23 cellular contexts compared by ENCODE assay signal in genomic region chr6:99997141-99997540, GRCh38. TPM values are rescaled to one million over a fixed set of nuclear protein-coding genes. Genes with fewer than 3 reads are reported as not detected.
DNase-seq lines count a peak whose midpoint lies in the region; ATAC-seq and TF ChIP-seq lines count a peak whose summit lies in the region.
"Had no signal": no experiment of that assay in that cellular context is flagged by ENCODE, and none has a peak within 500 bp of the region (broad histone marks: within the 10 kb centered on the region; RNA-seq: fewer than 3 reads in every experiment).

No MANE protein-coding gene starts in this region.

- no peaks in the 10 kb centered on the region for H3K9me3 ChIP-seq in mammary epithelial cell (replicated peaks; ENCODE audit: insufficient read depth, low read length)
- no peaks in the 10 kb centered on the region for H3K9me3 ChIP-seq in neural progenitor cell (ENCODE audit: low read depth)
- H3K9me3 ChIP-seq: BE2C had no signal

- H2AFZ ChIP-seq in mammary epithelial cell (ENCODE audit: low read depth, low read length) = peak overlapping the region; percentile 90
- peak overlapping the region; percentile 1 for H2AFZ ChIP-seq in neural progenitor cell (replicated peaks)

- no TSS peak for BruUV-seq in mammary epithelial cell (replicated peaks; lab: Mats Ljungman, UMichigan)

- dilution Hi-C loops in mammary epithelial cell (cut with HindIII; ENCODE audit: low sequenced_read_pairs) = no loop called here

- ATAC-seq in GM19351 (IDR thresholded peaks at IDR 0.05; ENCODE audit: unreplicated experiment) = no peak
- ATAC-seq: GM12878 had no signal

- H3F3A ChIP-seq in neural progenitor cell (ENCODE audit: low read depth) = no peaks in the 10 kb centered on the region

- H3K9ac ChIP-seq in mammary epithelial cell (ENCODE audit: insufficient read depth, low read length) = no peak overlapping the region
- H3K9ac ChIP-seq in neural progenitor cell = no peak overlapping the region
- H3K9ac ChIP-seq: BLaER1 treated with 17β-estradiol and CSF1 and Interleukin-3, amounts not matched to agents 10 nM and 100 nM had no signal

- H4K20me1 ChIP-seq in mammary epithelial cell (ENCODE audit: insufficient read depth, low read length) (no peaks in the 10 kb centered on the region), neural progenitor cell (ENCODE audit: low read depth) (no peaks in the 10 kb centered on the region)
- H4K20me1 ChIP-seq: BLaER1 treated with 17β-estradiol and CSF1 and Interleukin-3, amounts not matched to agents 10 nM and 100 nM had no signal

- no peak for TF ChIP-seq CTCF in HFFc6 (IDR thresholded peaks at IDR 0.05)
- no peak for TF ChIP-seq CTCF in mammary epithelial cell (conservative IDR thresholded peaks at IDR 0.05 in 1 of 2, IDR thresholded peaks at IDR 0.05 in 1 of 2; ENCODE audit: extremely low read depth in 1 of 2, insufficient read depth in 1 of 2, low read depth in 1 of 2, low read length in 2 of 2)
- TF ChIP-seq CTCF in epithelial cell of esophagus (IDR thresholded peaks at IDR 0.05; ENCODE audit: insufficient read depth, low read depth, low read length, missing control alignments) = no peak
- no peak for TF ChIP-seq CTCF in neural progenitor cell (IDR thresholded peaks at IDR 0.05)

- H3K27me3 Mint-ChIP-seq in HFFc6 (ENCODE audit: insufficient read depth) (peaks cover 20% of the 10 kb centered on the region; the same call in 1 of the 2 replicates), neural progenitor cell (ENCODE audit: insufficient read depth, low read depth) (peaks cover 27% of the 10 kb centered on the region)

- in situ Hi-C loops in mammary epithelial cell (cut with MboI; ENCODE audit: low sequenced_read_pairs in 2 of 2) = no loop called here

- peaks cover 4% of the 10 kb centered on the region for H3K27me3 ChIP-seq in mammary epithelial cell (ENCODE audit: insufficient read depth, low read length)
- peaks cover 64% of the 10 kb centered on the region for H3K27me3 ChIP-seq in neural progenitor cell
- H3K27me3 ChIP-seq: BLaER1 treated with 17β-estradiol and CSF1 and Interleukin-3, amounts not matched to agents 10 nM and 100 nM had no signal

- H3K27ac ChIP-seq in mammary epithelial cell (ENCODE audit: insufficient read depth, low read depth, low read length) (no peak overlapping the region), neural progenitor cell (no peak overlapping the region)
- H3K27ac ChIP-seq: BLaER1 treated with 17β-estradiol and CSF1 and Interleukin-3, amounts not matched to agents 10 nM and 100 nM had no signal

- CTCF ChIA-PET in mammary epithelial cell (lab: Charles Lee; ENCODE audit: low non-redundant PET) = no interaction called here

- peak overlapping the region; percentile 12; the same call in 1 of the 2 replicates for H3K27ac Mint-ChIP-seq in HFFc6
- no peak overlapping the region for H3K27ac Mint-ChIP-seq in neural progenitor cell
- H3K27ac Mint-ChIP-seq: CD14-positive monocyte; CD4-positive, alpha-beta T cell; CD8-positive, alpha-beta memory T cell had no signal

- H3K4me3 ChIP-seq in mammary epithelial cell (replicated peaks in 1 of 3; ENCODE audit: insufficient read depth in 1 of 3, low read depth in 2 of 3, low read length in 3 of 3) (no peak overlapping the region), epithelial cell of esophagus (ENCODE audit: low read length) (no peak overlapping the region), neural progenitor cell (no peak overlapping the region)
- H3K4me3 ChIP-seq: BLaER1 treated with 17β-estradiol and CSF1 and Interleukin-3, amounts not matched to agents 10 nM and 100 nM; GM12878 had no signal

- intact Hi-C loops in mammary epithelial cell (cut with micrococcal nuclease) = no loop called here

- peaks cover 16% of the 10 kb centered on the region for H3K4me1 ChIP-seq in mammary epithelial cell (ENCODE audit: insufficient read depth, low read length)
- H3K4me1 ChIP-seq in neural progenitor cell = no peaks in the 10 kb centered on the region
- H3K4me1 ChIP-seq: BE2C; BLaER1 treated with 17β-estradiol and CSF1 and Interleukin-3, amounts not matched to agents 10 nM and 100 nM had no signal

- peaks cover 35% of the 10 kb centered on the region for H3K4me1 Mint-ChIP-seq in HFFc6 (ENCODE audit: low read depth)
- H3K4me1 Mint-ChIP-seq in neural progenitor cell = peaks cover 7% of the 10 kb centered on the region
- H3K4me1 Mint-ChIP-seq: CD14-positive monocyte had no signal

- H3K4me3 Mint-ChIP-seq in HFFc6 (no peak overlapping the region), neural progenitor cell (no peak overlapping the region)
- H3K4me3 Mint-ChIP-seq: CD14-positive monocyte; CD4-positive, alpha-beta T cell; CD8-positive, alpha-beta memory T cell had no signal

- no peak for DNase-seq in HFFc6
- peak; percentile 51 for DNase-seq in mammary epithelial cell
- peak; percentile 62 for DNase-seq in epithelial cell of esophagus (ENCODE audit: low read depth)
- DNase-seq in neural progenitor cell (ENCODE audit: low spot score) = no peak
- DNase-seq in AML-193 (lab: John Stamatoyannopoulos, UW) = no peak
- no peak for DNase-seq in retina
- DNase-seq in Ammon's horn (ENCODE audit: low spot score) = no peak
- DNase-seq: BE2C; CD4-positive, alpha-beta T cell; CD8-positive, alpha-beta memory T cell; DMS 273 treated with DMSO at 0.1 percent for 48 hours; DMS79; EL; GDM1; GOT3; H7; HCEC 1CT had no signal

- no peaks in the 10 kb centered on the region for H3K36me3 Mint-ChIP-seq in HFFc6 (ENCODE audit: low read depth)
- no peaks in the 10 kb centered on the region for H3K36me3 Mint-ChIP-seq in neural progenitor cell
- H3K36me3 Mint-ChIP-seq: CD8-positive, alpha-beta memory T cell had no signal

- H3K9me3 Mint-ChIP-seq in HFFc6 (no peaks in the 10 kb centered on the region), neural progenitor cell (no peaks in the 10 kb centered on the region)
- H3K9me3 Mint-ChIP-seq: CD4-positive, alpha-beta T cell; CD8-positive, alpha-beta memory T cell had no signal

- H3K4me2 ChIP-seq in mammary epithelial cell (ENCODE audit: insufficient read depth, low read depth, low read length) (peak overlapping the region; percentile 13), neural progenitor cell (no peak overlapping the region)
- H3K4me2 ChIP-seq: BLaER1 treated with 17β-estradiol and CSF1 and Interleukin-3, amounts not matched to agents 10 nM and 100 nM had no signal

- H3K79me2 ChIP-seq in mammary epithelial cell (ENCODE audit: insufficient read depth, low read length) (no peaks in the 10 kb centered on the region), neural progenitor cell (ENCODE audit: low read depth) (no peaks in the 10 kb centered on the region)

- H3K36me3 ChIP-seq in mammary epithelial cell (ENCODE audit: insufficient read depth, low read length) (no peaks in the 10 kb centered on the region), neural progenitor cell (no peaks in the 10 kb centered on the region)
- H3K36me3 ChIP-seq: BE2C; BLaER1 treated with 17β-estradiol and CSF1 and Interleukin-3, amounts not matched to agents 10 nM and 100 nM had no signal

RNA-seq across cellular contexts. Expression of gene MCHR2, which starts 3.1 kb away (rescaled TPM):
- total RNA-seq in HFFc6 (2021; fragmentation: NEBNext Ultra II Directional; extraction: Animal tissue kit (Norgen Biotek cat#: 25700)) = not detected
- not detected for total RNA-seq in mammary epithelial cell
- not detected for polyA plus RNA-seq in mammary epithelial cell
- not detected for polyA minus RNA-seq in mammary epithelial cell
- not detected in 2 replicates for total RNA-seq in neural progenitor cell (ENCODE audit: low replicate concordance)
- total RNA-seq: A172; A673; CD4-positive, alpha-beta T cell; CD8-positive, alpha-beta memory T cell; GM12878; H7 had no signal
- polyA plus RNA-seq: CD14-positive monocyte; CD8-positive, alpha-beta memory T cell; GM12878 had no signal

Comparison
In these comparisons a context has a peak if more than half of its experiments do, and no peak if none do; other contexts are left out.
1. DNase-seq: peak in mammary epithelial cell (single experiment) and epithelial cell of esophagus (single experiment); none in HFFc6 (single experiment), neural progenitor cell (single experiment), AML-193 (0 of 2), retina (single experiment) and Ammon's horn (single experiment).